ENCODE assay signal across 20 cellular contexts in genomic region chr13:83503424-83503823, GRCh38.
DNase-seq lines count a peak whose midpoint lies in the region; ATAC-seq and TF ChIP-seq lines count a peak whose summit lies in the region.
"Had no signal": no experiment of that assay in that cellular context is flagged by ENCODE, and none has a peak within 500 bp of the region (broad histone marks: within the 10 kb centered on the region; RNA-seq: fewer than 3 reads in every experiment).

No MANE protein-coding gene starts in this region.

- H3K4me3 ChIP-seq in cardiac fibroblast (replicated peaks in 1 of 2; ENCODE audit: low read depth in 2 of 2, low read length in 2 of 2): no peak overlapping the region

- POLR2A ChIA-PET in activated CD8-positive, alpha-beta T cell treated with anti-CD3 and anti-CD28 coated beads, Interleukin-2, amount 10 ng/mL, durations not matched to agents 7 days and 5 days (lab: Charles Lee): no interaction called here

- no peaks in the 10 kb centered on the region for H3K4me1 Mint-ChIP-seq in activated CD8-positive, alpha-beta T cell treated with anti-CD3 and anti-CD28 coated beads, Interleukin-2, amount 10 ng/mL, durations not matched to agents 7 days and 5 days (ENCODE audit: low read depth)
- H3K4me1 Mint-ChIP-seq: activated CD4-positive, alpha-beta T cell treated with anti-CD3 and anti-CD28 coated beads for 36 hours; activated naive CD8-positive, alpha-beta T cell treated with anti-CD3 and anti-CD28 coated beads, Interleukin-2, amount 10 ng/mL, durations not matched to agents 7 days and 5 days had no signal

- H3K9me3 Mint-ChIP-seq in activated CD8-positive, alpha-beta T cell treated with anti-CD3 and anti-CD28 coated beads, Interleukin-2, amount 10 ng/mL, durations not matched to agents 7 days and 5 days (ENCODE audit: insufficient read depth): no peaks in the 10 kb centered on the region

- TF ChIP-seq CTCF in cardiac fibroblast (IDR thresholded peaks at IDR 0.05; ENCODE audit: low read depth, low read length): no peak

- peak; percentile 8 for DNase-seq in AG20443 (ENCODE audit: low spot score)
- peak; percentile 89 for DNase-seq in LHCN-M2 (ENCODE audit: low read depth)
- DNase-seq in cardiac fibroblast (ENCODE audit: low read depth in 2 of 2): peak; percentile 12 to 25
- DNase-seq in iris pigment epithelial cell (ENCODE audit: low read depth): peak; percentile 67
- no peak for DNase-seq in NOMO-1 (lab: John Stamatoyannopoulos, UW; ENCODE audit: unreplicated experiment in 2 of 2)
- no peak for DNase-seq in activated CD8-positive, alpha-beta T cell treated with anti-CD3 and anti-CD28 coated beads, Interleukin-2, amount 10 ng/mL, durations not matched to agents 7 days and 5 days
- no peak for DNase-seq in NCI-H524 (lab: John Stamatoyannopoulos, UW)
- DNase-seq: activated CD4-positive, alpha-beta T cell treated with anti-CD3 and anti-CD28 coated beads for 36 hours; activated naive CD8-positive, alpha-beta T cell treated with anti-CD3 and anti-CD28 coated beads, Interleukin-2, amount 10 ng/mL, durations not matched to agents 7 days and 5 days; caudate nucleus; DMS79 treated with DMSO at 0.1 percent for 48 hours; erythroblast; head of caudate nucleus; NCI-H1417; NCI-H524 treated with DMSO at 0.1 percent for 48 hours had no signal

- no peaks in the 10 kb centered on the region for H3K27me3 Mint-ChIP-seq in activated CD8-positive, alpha-beta T cell treated with anti-CD3 and anti-CD28 coated beads, Interleukin-2, amount 10 ng/mL, durations not matched to agents 7 days and 5 days (ENCODE audit: low read depth)
- H3K27me3 Mint-ChIP-seq: activated CD4-positive, alpha-beta T cell treated with anti-CD3 and anti-CD28 coated beads for 36 hours; activated naive CD8-positive, alpha-beta T cell treated with anti-CD3 and anti-CD28 coated beads, Interleukin-2, amount 10 ng/mL, durations not matched to agents 7 days and 5 days; natural killer cell treated with Interleukin-12 subunit alpha and Interleukin-12 subunit beta and Interleukin-15 and Interleukin-18, amount 100 ng/mL, for 72 hours had no signal

- ATAC-seq in GM21515 (IDR thresholded peaks at IDR 0.05; ENCODE audit: unreplicated experiment): no peak
- no peak for ATAC-seq in activated CD8-positive, alpha-beta T cell treated with anti-CD3 and anti-CD28 coated beads, Interleukin-2, amount 10 ng/mL, durations not matched to agents 7 days and 5 days
- ATAC-seq: activated CD4-positive, alpha-beta T cell treated with anti-CD3 and anti-CD28 coated beads for 36 hours; HCT116; natural killer cell treated with Interleukin-12 subunit alpha and Interleukin-12 subunit beta and Interleukin-15 and Interleukin-18, amount 100 ng/mL, for 72 hours; sciatic nerve had no signal

- CTCF ChIA-PET in activated CD8-positive, alpha-beta T cell treated with anti-CD3 and anti-CD28 coated beads, Interleukin-2, amount 10 ng/mL, durations not matched to agents 7 days and 5 days (lab: Charles Lee): no interaction called here

- no peaks in the 10 kb centered on the region for H3K36me3 Mint-ChIP-seq in activated CD8-positive, alpha-beta T cell treated with anti-CD3 and anti-CD28 coated beads, Interleukin-2, amount 10 ng/mL, durations not matched to agents 7 days and 5 days (ENCODE audit: low read depth)
- H3K36me3 Mint-ChIP-seq: activated naive CD8-positive, alpha-beta T cell treated with anti-CD3 and anti-CD28 coated beads, Interleukin-2, amount 10 ng/mL, durations not matched to agents 7 days and 5 days; natural killer cell treated with Interleukin-12 subunit alpha and Interleukin-12 subunit beta and Interleukin-15 and Interleukin-18, amount 100 ng/mL, for 72 hours had no signal

- no peak overlapping the region for H3K27ac Mint-ChIP-seq in activated CD8-positive, alpha-beta T cell treated with anti-CD3 and anti-CD28 coated beads, Interleukin-2, amount 10 ng/mL, durations not matched to agents 7 days and 5 days
- H3K27ac Mint-ChIP-seq: activated CD4-positive, alpha-beta T cell treated with anti-CD3 and anti-CD28 coated beads for 36 hours; activated naive CD8-positive, alpha-beta T cell treated with anti-CD3 and anti-CD28 coated beads, Interleukin-2, amount 10 ng/mL, durations not matched to agents 7 days and 5 days; activated T-helper 2 cell treated with anti-CD3 and anti-CD28 coated beads, Interferon-gamma antibody, Interleukin-2, Interleukin-4, amounts not matched to agents 10 μg/mL and 5 μg/mL and 100 μg/mL, durations not matched to agents 14 hours and 24 hours and 36 hours; natural killer cell treated with Interleukin-12 subunit alpha and Interleukin-12 subunit beta and Interleukin-15 and Interleukin-18, amount 100 ng/mL, for 72 hours had no signal

- no peak overlapping the region for H3K4me3 Mint-ChIP-seq in activated CD8-positive, alpha-beta T cell treated with anti-CD3 and anti-CD28 coated beads, Interleukin-2, amount 10 ng/mL, durations not matched to agents 7 days and 5 days
- H3K4me3 Mint-ChIP-seq: activated CD4-positive, alpha-beta T cell treated with anti-CD3 and anti-CD28 coated beads for 36 hours; activated naive CD8-positive, alpha-beta T cell treated with anti-CD3 and anti-CD28 coated beads, Interleukin-2, amount 10 ng/mL, durations not matched to agents 7 days and 5 days; natural killer cell treated with Interleukin-12 subunit alpha and Interleukin-12 subunit beta and Interleukin-15 and Interleukin-18, amount 100 ng/mL, for 72 hours had no signal

Comparison
In these comparisons a context has a peak if more than half of its experiments do, and no peak if none do; other contexts are left out.
1. DNase-seq: peak in AG20443 (single experiment), LHCN-M2 (single experiment), cardiac fibroblast (2 of 2) and iris pigment epithelial cell (single experiment); none in NOMO-1 (0 of 2), activated CD8-positive, alpha-beta T cell treated with anti-CD3 and anti-CD28 coated beads, Interleukin-2, amount 10 ng/mL, durations not matched to agents 7 days and 5 days (single experiment) and NCI-H524 (0 of 2).